Comparison of ENCODE assay signal across 30 cellular contexts in the genomic region with DNA sequence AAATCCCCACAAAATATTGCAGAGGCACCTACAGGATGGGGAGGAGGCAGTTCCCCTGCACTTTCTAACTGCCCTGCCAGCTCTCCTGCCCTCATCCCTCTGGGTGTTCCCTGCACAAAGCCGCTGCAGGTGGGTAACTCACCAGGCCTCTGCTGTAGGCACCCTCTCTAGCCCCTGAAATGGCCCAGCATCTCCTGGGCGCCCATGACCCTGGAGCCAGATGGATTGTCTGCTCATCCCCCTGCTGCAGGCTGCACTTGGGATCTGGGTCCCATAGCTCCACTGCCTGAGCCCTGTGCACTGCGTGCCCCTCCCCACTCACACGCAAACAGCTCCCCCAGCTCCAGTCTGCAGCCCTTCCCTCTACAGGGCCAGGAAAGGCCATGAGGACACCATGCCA.
"Had no signal": no experiment of that assay in that cellular context is flagged by ENCODE, and none has a peak within 500 bp of the region (broad histone marks: within the 10 kb centered on the region; RNA-seq: fewer than 3 reads in every experiment).

No MANE protein-coding gene starts in this region.

- H3K9me3 ChIP-seq: lower lobe of right lung, neutrophil, right atrium auricular region, right lobe of liver, stomach, testis, thyroid gland, transverse colon, upper lobe of left lung had no signal

- H3K4me3 Mint-ChIP-seq: immature natural killer cell; naive thymus-derived CD8-positive, alpha-beta T cell; nephron; neural crest cell; stimulated activated memory B cell treated with anti-CD40 and anti-IgM and Interleukin-4, amounts not matched to agents 10 μg/mL and 1 μg/mL and 100 μg/mL, for 72 hours had no signal

- H3K27me3 ChIP-seq: right atrium auricular region, right lobe of liver, testis, thyroid gland, upper lobe of left lung had no signal

- H3K36me3 Mint-ChIP-seq: immature natural killer cell; naive thymus-derived CD8-positive, alpha-beta T cell; stimulated activated memory B cell treated with anti-CD40 and anti-IgM and Interleukin-4, amounts not matched to agents 10 μg/mL and 1 μg/mL and 100 μg/mL, for 72 hours had no signal

- H3K36me3 ChIP-seq: lower lobe of right lung, neutrophil, right atrium auricular region, right lobe of liver, stomach, thyroid gland, transverse colon, upper lobe of left lung had no signal

- H3K27ac ChIP-seq: lower lobe of right lung, neutrophil, right atrium auricular region, stomach, testis, thyroid gland, transverse colon, upper lobe of left lung had no signal

- DNase-seq: hypothalamus; immature natural killer cell; kidney glomerular epithelial cell; left cardiac atrium; lower lobe of right lung; mammary epithelial cell; mesenchymal stem cell; naive thymus-derived CD8-positive, alpha-beta T cell; occipital lobe; right lobe of liver; stimulated activated CD4-positive, alpha-beta T cell treated with anti-CD3 and anti-CD28 coated beads, Interleukin-1b, Interleukin-23, amount 100 ng/mL, for 48 hours; stimulated activated CD4-positive, alpha-beta T cell treated with anti-CD3 and anti-CD28 coated beads, Interleukin-2, amount 100 ng/mL, for 48 hours; stimulated activated CD4-positive, alpha-beta T cell treated with anti-CD3 and anti-CD28 coated beads, Interleukin-4, amount 100 ng/mL, for 4 hours; stimulated activated CD8-positive, alpha-beta memory T cell treated with anti-CD3 and anti-CD28 coated beads, Interleukin-4, amount 100 ng/mL, for 48 hours; stimulated activated naive CD8-positive, alpha-beta T cell treated with anti-CD3 and anti-CD28 coated beads, Interleukin-15, Interleukin-2, amounts not matched to agents 100 U/mL and 50 U/mL, for 24 hours; stomach; testis; thyroid gland; transverse colon; upper lobe of left lung had no signal

- H3K4me1 ChIP-seq: right atrium auricular region, testis, transverse colon had no signal

- H3K4me3 ChIP-seq: lower lobe of right lung, right atrium auricular region, right lobe of liver, smooth muscle cell, stomach, testis, thyroid gland, transverse colon, upper lobe of left lung had no signal

- ATAC-seq: left cardiac atrium; left lobe of liver; lower lobe of right lung; naive thymus-derived CD8-positive, alpha-beta T cell; right lobe of liver; stimulated activated memory B cell treated with anti-CD40 and anti-IgM and Interleukin-4, amounts not matched to agents 10 μg/mL and 1 μg/mL and 100 μg/mL, for 72 hours; stimulated activated naive CD8-positive, alpha-beta T cell treated with anti-CD3 and anti-CD28 coated beads, Interleukin-15, Interleukin-2, amounts not matched to agents 100 U/mL and 50 U/mL, for 24 hours had no signal

- H3K9me3 Mint-ChIP-seq: immature natural killer cell; naive thymus-derived CD8-positive, alpha-beta T cell; nephron; neural crest cell; stimulated activated memory B cell treated with anti-CD40 and anti-IgM and Interleukin-4, amounts not matched to agents 10 μg/mL and 1 μg/mL and 100 μg/mL, for 72 hours had no signal

- H3K4me2 ChIP-seq: smooth muscle cell had no signal

- H3K4me1 Mint-ChIP-seq: immature natural killer cell; naive thymus-derived CD8-positive, alpha-beta T cell; neural crest cell; stimulated activated memory B cell treated with anti-CD40 and anti-IgM and Interleukin-4, amounts not matched to agents 10 μg/mL and 1 μg/mL and 100 μg/mL, for 72 hours had no signal

- FAIRE-seq: islet of Langerhans, urothelium cell line had no signal

- H3K27ac Mint-ChIP-seq: immature natural killer cell; naive thymus-derived CD8-positive, alpha-beta T cell; nephron; progenitor cell of endocrine pancreas; stimulated activated memory B cell treated with anti-CD40 and anti-IgM and Interleukin-4, amounts not matched to agents 10 μg/mL and 1 μg/mL and 100 μg/mL, for 72 hours had no signal
